8 cellular contexts compared by ENCODE assay signal in genomic region chr6:152982768-152983636, GRCh38. TPM values are rescaled to one million over a fixed set of nuclear protein-coding genes. Genes with fewer than 3 reads are reported as not detected.
A peak's percentile ranks its signal among the peaks of the same experiment; 100 is the strongest.
DNase-seq lines count a peak whose midpoint lies in the region; ATAC-seq, FAIRE-seq and TF ChIP-seq lines count a peak whose summit lies in the region.

A gene with protein sequence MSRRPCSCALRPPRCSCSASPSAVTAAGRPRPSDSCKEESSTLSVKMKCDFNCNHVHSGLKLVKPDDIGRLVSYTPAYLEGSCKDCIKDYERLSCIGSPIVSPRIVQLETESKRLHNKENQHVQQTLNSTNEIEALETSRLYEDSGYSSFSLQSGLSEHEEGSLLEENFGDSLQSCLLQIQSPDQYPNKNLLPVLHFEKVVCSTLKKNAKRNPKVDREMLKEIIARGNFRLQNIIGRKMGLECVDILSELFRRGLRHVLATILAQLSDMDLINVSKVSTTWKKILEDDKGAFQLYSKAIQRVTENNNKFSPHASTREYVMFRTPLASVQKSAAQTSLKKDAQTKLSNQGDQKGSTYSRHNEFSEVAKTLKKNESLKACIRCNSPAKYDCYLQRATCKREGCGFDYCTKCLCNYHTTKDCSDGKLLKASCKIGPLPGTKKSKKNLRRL (minus strand): TSS chr6:152983041. CDS start chr6:152982959, 82 bp downstream.

- no peaks in the 10 kb centered on the region for H3K9me3 ChIP-seq in body of pancreas

- TF ChIP-seq CTCF in 22Rv1 (IDR thresholded peaks at IDR 0.05): no peak
- no peak for TF ChIP-seq CTCF in body of pancreas (IDR thresholded peaks at IDR 0.05)

- peaks cover 19% of the 10 kb centered on the region for H3K4me1 ChIP-seq in body of pancreas

- 0% methylated on average over 8 to 82 of the region's 82 CpGs for WGBS in body of pancreas, 2 donors

- ATAC-seq in GM18520 (IDR thresholded peaks at IDR 0.05; ENCODE audit: unreplicated experiment) (peak; percentile 81), HG03064 (IDR thresholded peaks at IDR 0.05; ENCODE audit: low read depth, unreplicated experiment) (peak; percentile 77), body of pancreas (peak; percentile 95), sciatic nerve (peak; percentile 98)

- H3K4me3 ChIP-seq in body of pancreas: peak within 1 kb of the TSS; percentile 76 to 84

- intact Hi-C loops in body of pancreas (cut with DNase I) (no loop called here), sciatic nerve (cut with DNase I) (no loop called here)

- peak in 1 of 3 donors; percentile 58 for TF ChIP-seq POLR2A in body of pancreas (IDR thresholded peaks at IDR 0.05)

- FAIRE-seq in TTC549 (lab: Jason Lieb, UNC): peak; percentile 88

- no peaks in the 10 kb centered on the region for H3K27me3 ChIP-seq in body of pancreas

- peak within 1 kb of the TSS; percentile 97 for H3K27ac ChIP-seq in 22Rv1
- H3K27ac ChIP-seq in body of pancreas: peak within 1 kb of the TSS; percentile 87 to 91 (median 89)

- no peaks in the 10 kb centered on the region for H3K36me3 ChIP-seq in body of pancreas (replicated peaks in 1 of 2; ENCODE audit: insufficient read depth in 1 of 2, low read depth in 2 of 2)

- DNase-seq in NCI-H2107 treated with DMSO at 0.1 percent for 48 hours (lab: John Stamatoyannopoulos, UW; ENCODE audit: unreplicated experiment) (peak; percentile 88), body of pancreas (peak; percentile 96 to 98 (median 98)), iPS DF 19.7 (ENCODE audit: low read depth, low spot score) (peak; percentile 86), sciatic nerve (ENCODE audit: low spot score) (peak; percentile 98)

RNA-seq across cellular contexts. Expression of the gene that starts here (rescaled TPM):
- total RNA-seq in body of pancreas: 1 to 10 TPM in 1 of 2 donors, not detected in 1; 2.3 TPM
- total RNA-seq in sciatic nerve: 5.1 TPM

Comparison
In these comparisons a context has a peak if more than half of its experiments do, and no peak if none do; other contexts are left out.
1. Peak in every context shown above with its lines: DNase-seq, ATAC-seq, H3K4me3 ChIP-seq and H3K27ac ChIP-seq.